8 cellular contexts compared by ENCODE assay signal in the genomic region with DNA sequence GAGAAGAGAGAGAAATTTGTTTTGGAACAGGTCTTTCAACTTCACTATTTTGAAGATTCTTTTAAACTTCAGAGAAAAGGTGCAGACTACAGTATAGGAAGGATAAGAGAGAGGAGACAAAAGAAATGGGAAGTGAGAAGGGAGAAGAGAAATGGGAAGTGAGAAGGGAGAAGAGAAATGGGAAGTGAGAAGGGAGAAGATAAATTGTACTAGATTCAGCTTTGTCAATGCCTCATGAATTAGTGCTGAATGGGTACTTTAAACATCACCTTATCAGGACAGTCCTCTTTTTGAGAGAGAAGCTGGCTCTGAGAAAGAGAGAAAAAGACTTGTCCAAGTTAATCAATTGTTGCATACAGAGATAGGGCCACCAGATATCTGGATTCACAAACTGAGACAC. TPM values are rescaled to one million over a fixed set of nuclear protein-coding genes. Genes with fewer than 3 reads are reported as not detected.
DNase-seq lines count a peak whose midpoint lies in the region; ATAC-seq and TF ChIP-seq lines count a peak whose summit lies in the region.

No MANE protein-coding gene starts in this region.

- TF ChIP-seq CTCF in nephron progenitor cell (IDR thresholded peaks at IDR 0.05) = no peak

- no peak for DNase-seq in caudate nucleus (lab: John Stamatoyannopoulos, UW)
- no peak for DNase-seq in nephron progenitor cell
- no peak for DNase-seq in posterior cingulate gyrus
- no peak for DNase-seq in activated CD4-positive, alpha-beta T cell treated with anti-CD3 and anti-CD28 coated beads for 4 hours
- DNase-seq in occipital lobe (lab: John Stamatoyannopoulos, UW) = no peak

- peak overlapping the region; percentile 60 for H3K27ac ChIP-seq in caudate nucleus (ENCODE audit: low read depth, low read length)

- H3K4me3 Mint-ChIP-seq in nephron progenitor cell = peak overlapping the region; percentile 91

- peak overlapping the region; percentile 75 for H3K27ac Mint-ChIP-seq in nephron progenitor cell

- H3K9me3 Mint-ChIP-seq in nephron progenitor cell = peaks cover 7% of the 10 kb centered on the region

- H3K36me3 Mint-ChIP-seq in nephron progenitor cell (ENCODE audit: low read depth) = peaks cover 8% of the 10 kb centered on the region

- H3K4me1 Mint-ChIP-seq in nephron progenitor cell = peaks cover 72% of the 10 kb centered on the region

- intact Hi-C loops in posterior cingulate gyrus (cut with DNase I) = no loop called here

- ATAC-seq in GM19043 (IDR thresholded peaks at IDR 0.05; ENCODE audit: low read depth, unreplicated experiment) (peak; percentile 31), HG03175 (IDR thresholded peaks at IDR 0.05; ENCODE audit: unreplicated experiment) (peak; percentile 19), HG03439 (IDR thresholded peaks at IDR 0.05; ENCODE audit: unreplicated experiment) (no peak)

- H3K27me3 Mint-ChIP-seq in nephron progenitor cell (ENCODE audit: low read depth, poor library complexity) = no peaks in the 10 kb centered on the region

RNA-seq across cellular contexts. Expression of a gene that starts 1.0 kb away (rescaled TPM):
- total RNA-seq in occipital lobe = 2.8 TPM
